ENCODE assay signal across 5 cellular contexts in the genomic region with DNA sequence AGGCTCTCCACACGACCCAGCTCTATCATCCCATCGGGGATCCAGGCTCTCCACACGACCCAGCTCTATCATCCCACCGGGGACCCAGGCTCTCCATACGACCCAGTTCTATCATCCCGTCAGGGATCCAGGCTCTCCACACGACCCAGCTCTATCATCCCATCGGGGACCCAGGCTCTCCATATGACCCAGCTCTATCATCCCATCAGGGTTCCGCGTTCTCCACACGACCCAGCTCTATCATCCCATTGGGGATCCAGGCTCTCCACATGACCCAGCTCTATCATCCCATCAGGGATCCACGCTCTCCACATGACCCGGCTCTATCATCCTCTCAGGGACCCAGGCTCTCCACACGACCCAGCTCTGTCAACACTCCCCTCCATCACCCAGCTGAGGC. TPM values are rescaled to one million over a fixed set of nuclear protein-coding genes. Genes with fewer than 3 reads are reported as not detected.
"Had no signal": no experiment of that assay in that cellular context is flagged by ENCODE, and none has a peak within 500 bp of the region (broad histone marks: within the 10 kb centered on the region; RNA-seq: fewer than 3 reads in every experiment).

No MANE protein-coding gene starts in this region.

RNA-seq across cellular contexts. Expression of gene TTLL10, which starts 20.5 kb away (rescaled TPM):
- total RNA-seq: osteocyte, pulmonary artery endothelial cell, thoracic aorta had no signal
- polyA plus RNA-seq: keratinocyte had no signal

RNA-seq across cellular contexts. Expression of gene TNFRSF18, which starts 53.2 kb away (rescaled TPM):
- total RNA-seq: body of pancreas, osteocyte, pulmonary artery endothelial cell had no signal
